ENCODE assay signal across 19 cellular contexts in the genomic region with DNA sequence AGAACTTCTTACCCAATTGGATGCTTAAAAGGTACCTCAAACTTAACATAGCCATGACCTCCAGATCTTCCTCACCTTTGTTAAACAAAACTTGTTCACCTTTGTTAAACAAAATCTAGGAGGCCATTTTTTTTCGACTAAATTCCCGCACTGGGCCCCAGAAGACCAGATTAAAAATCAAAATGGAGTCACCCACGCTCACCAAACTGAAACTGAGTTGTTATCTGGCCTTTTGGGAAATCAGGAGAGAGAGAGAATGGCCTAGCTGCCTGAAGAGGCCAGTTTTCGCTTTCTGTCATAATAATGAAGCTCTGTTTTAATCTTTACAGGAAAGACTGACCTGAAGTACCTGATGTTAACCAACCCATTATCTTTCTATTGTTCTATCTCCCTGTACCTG.
DNase-seq lines count a peak whose midpoint lies in the region; ATAC-seq and TF ChIP-seq lines count a peak whose summit lies in the region.
"Had no signal": no experiment of that assay in that cellular context is flagged by ENCODE, and none has a peak within 500 bp of the region (broad histone marks: within the 10 kb centered on the region; RNA-seq: fewer than 3 reads in every experiment).

No MANE protein-coding gene starts in this region.

- no peaks in the 10 kb centered on the region for H3K27me3 Mint-ChIP-seq in T-helper 1 cell treated with Interleukin-12 subunit alpha and Interleukin-12 subunit beta and Interleukin-4 antibody, amounts not matched to agents 30 μg/mL and 1 μg/mL, for 36 hours (ENCODE audit: low read depth)
- H3K27me3 Mint-ChIP-seq in activated T-helper 1 cell treated with anti-CD3 and anti-CD28 coated beads, Interleukin-12 subunit alpha, Interleukin-12 subunit beta, Interleukin-2, Interleukin-4 antibody, amounts not matched to agents 30 ng/mL and 10 ng/mL and 1 ng/mL, durations not matched to agents 14 hours and 24 hours and 36 hours (ENCODE audit: insufficient read depth) = no peaks in the 10 kb centered on the region
- H3K27me3 Mint-ChIP-seq in naive thymus-derived CD4-positive, alpha-beta T cell = no peaks in the 10 kb centered on the region
- no peaks in the 10 kb centered on the region for H3K27me3 Mint-ChIP-seq in type B pancreatic cell
- H3K27me3 Mint-ChIP-seq: activated B cell treated with CpG ODN at 0.5 μM for 24 hours had no signal

- ATAC-seq in DND-41 (ENCODE audit: insufficient read depth, low read depth) (no peak), HG02938 (IDR thresholded peaks at IDR 0.05; ENCODE audit: unreplicated experiment) (no peak)
- ATAC-seq in naive thymus-derived CD4-positive, alpha-beta T cell = no peak

- DNase-seq in T-helper 1 cell = no peak
- no peak for DNase-seq in DND-41
- no peak for DNase-seq in activated T-helper 1 cell treated with anti-CD3 and anti-CD28 coated beads, Interleukin-12 subunit alpha, Interleukin-12 subunit beta, Interleukin-2, Interleukin-4 antibody, amounts not matched to agents 30 ng/mL and 10 ng/mL and 1 ng/mL, durations not matched to agents 14 hours and 24 hours and 36 hours (ENCODE audit: low spot score)
- DNase-seq in naive thymus-derived CD4-positive, alpha-beta T cell = no peak
- no peak for DNase-seq in amniotic stem cell (lab: John Stamatoyannopoulos, UW)
- DNase-seq in type B pancreatic cell (ENCODE audit: extremely low spot score, unreplicated experiment) = no peak
- DNase-seq: 8988T, activated B cell treated with CpG ODN at 0.5 μM for 24 hours, aorta, IMR-90, NCI-H1092, NCI-H748 treated with DMSO at 0.1 percent for 48 hours, RPMI8226, SW 1271, tibial artery had no signal

- no peaks in the 10 kb centered on the region for H4K20me1 ChIP-seq in DND-41 (ENCODE audit: insufficient read depth, low read length)

- H3K4me3 Mint-ChIP-seq in T-helper 1 cell treated with Interleukin-12 subunit alpha and Interleukin-12 subunit beta and Interleukin-4 antibody, amounts not matched to agents 30 μg/mL and 1 μg/mL, for 36 hours = no peak overlapping the region
- H3K4me3 Mint-ChIP-seq in activated T-helper 1 cell treated with anti-CD3 and anti-CD28 coated beads, Interleukin-12 subunit alpha, Interleukin-12 subunit beta, Interleukin-2, Interleukin-4 antibody, amounts not matched to agents 30 ng/mL and 10 ng/mL and 1 ng/mL, durations not matched to agents 14 hours and 24 hours and 36 hours = no peak overlapping the region
- H3K4me3 Mint-ChIP-seq in naive thymus-derived CD4-positive, alpha-beta T cell = peak overlapping the region in 6 of 10 donors; percentile 7 to 63 (median 34)
- H3K4me3 Mint-ChIP-seq in type B pancreatic cell = no peak overlapping the region
- H3K4me3 Mint-ChIP-seq: activated B cell treated with CpG ODN at 0.5 μM for 24 hours had no signal

- no peaks in the 10 kb centered on the region for H3K9me3 ChIP-seq in DND-41 (ENCODE audit: insufficient read depth, low read length, severe bottlenecking)
- no peaks in the 10 kb centered on the region for H3K9me3 ChIP-seq in naive thymus-derived CD4-positive, alpha-beta T cell (ENCODE audit: control insufficient read depth in 2 of 3, low read length in 3 of 3)
- H3K9me3 ChIP-seq: prostate gland, tibial artery had no signal

- H3K27me3 ChIP-seq in DND-41 (ENCODE audit: insufficient read depth, low read length, poor library complexity) = no peaks in the 10 kb centered on the region
- H3K27me3 ChIP-seq in naive thymus-derived CD4-positive, alpha-beta T cell (ENCODE audit: control insufficient read depth in 2 of 2, insufficient read depth in 2 of 2, low read length in 2 of 2) = no peaks in the 10 kb centered on the region
- H3K27me3 ChIP-seq: tibial artery had no signal

- intact Hi-C loops in activated T-helper 1 cell treated with anti-CD3 and anti-CD28 coated beads, Interleukin-12 subunit alpha, Interleukin-12 subunit beta, Interleukin-2, Interleukin-4 antibody, amounts not matched to agents 30 ng/mL and 10 ng/mL and 1 ng/mL, durations not matched to agents 14 hours and 24 hours and 36 hours (cut with micrococcal nuclease) = loop anchor here (1.0 to 10.0 kb wide), 8 partner anchors 15 to 397 kb away; no protein-coding TSS in a partner anchor
- intact Hi-C loops in naive thymus-derived CD4-positive, alpha-beta T cell (cut with micrococcal nuclease) = loop anchor here (1.0 to 10.0 kb wide), 10 partner anchors 15 to 397 kb away; no protein-coding TSS in a partner anchor

- H3K4me1 ChIP-seq in DND-41 (ENCODE audit: insufficient read depth, low read length) = peaks cover 10% of the 10 kb centered on the region
- peaks cover 19 to 59% of the 10 kb centered on the region in 2 donors for H3K4me1 ChIP-seq in naive thymus-derived CD4-positive, alpha-beta T cell (ENCODE audit: control insufficient read depth in 2 of 2, insufficient read depth in 2 of 2, low read length in 2 of 2)
- H3K4me1 ChIP-seq: prostate gland, tibial artery had no signal

- no peak for TF ChIP-seq CTCF in DND-41 (IDR thresholded peaks at IDR 0.05; ENCODE audit: borderline replicate concordance, extremely low read depth, low read length, poor library complexity, severe bottlenecking)
- TF ChIP-seq CTCF in type B pancreatic cell (conservative IDR thresholded peaks at IDR 0.05) = no peak

- H3K27ac ChIP-seq in DND-41 (ENCODE audit: low read length) = peak overlapping the region; percentile 54
- peak overlapping the region; percentile 64 for H3K27ac ChIP-seq in naive thymus-derived CD4-positive, alpha-beta T cell (ENCODE audit: low read depth, low read length)
- H3K27ac ChIP-seq: C4-2B, prostate gland, tibial artery had no signal

- H3K36me3 Mint-ChIP-seq in T-helper 1 cell treated with Interleukin-12 subunit alpha and Interleukin-12 subunit beta and Interleukin-4 antibody, amounts not matched to agents 30 μg/mL and 1 μg/mL, for 36 hours (ENCODE audit: low read depth) = peaks cover 42% of the 10 kb centered on the region
- H3K36me3 Mint-ChIP-seq in activated T-helper 1 cell treated with anti-CD3 and anti-CD28 coated beads, Interleukin-12 subunit alpha, Interleukin-12 subunit beta, Interleukin-2, Interleukin-4 antibody, amounts not matched to agents 30 ng/mL and 10 ng/mL and 1 ng/mL, durations not matched to agents 14 hours and 24 hours and 36 hours (ENCODE audit: low read depth) = peaks cover 40% of the 10 kb centered on the region
- peaks cover 29 to 48% (median 42%) of the 10 kb centered on the region in 5 donors for H3K36me3 Mint-ChIP-seq in naive thymus-derived CD4-positive, alpha-beta T cell
- no peaks in the 10 kb centered on the region for H3K36me3 Mint-ChIP-seq in type B pancreatic cell

- no peak overlapping the region for H3K9ac ChIP-seq in DND-41 (ENCODE audit: low read depth, low read length)

- POLR2A ChIA-PET in naive thymus-derived CD4-positive, alpha-beta T cell (lab: Charles Lee) = interaction anchor here (0.7 to 1.5 kb wide), 5 partner anchors 26 to 137 kb away, joined by 3 to 6 read pairs (median 4); no protein-coding TSS in a partner anchor

- CTCF ChIA-PET in naive thymus-derived CD4-positive, alpha-beta T cell (lab: Charles Lee) = interaction anchor here (0.5 to 6.3 kb wide), 7 partner anchors 15 to 134 kb away, joined by 3 to 37 read pairs (median 5); no protein-coding TSS in a partner anchor

- H3K27ac Mint-ChIP-seq in T-helper 1 cell treated with Interleukin-12 subunit alpha and Interleukin-12 subunit beta and Interleukin-4 antibody, amounts not matched to agents 30 μg/mL and 1 μg/mL, for 36 hours = peak overlapping the region; percentile 58
- peak overlapping the region; percentile 76 for H3K27ac Mint-ChIP-seq in activated T-helper 1 cell treated with anti-CD3 and anti-CD28 coated beads, Interleukin-12 subunit alpha, Interleukin-12 subunit beta, Interleukin-2, Interleukin-4 antibody, amounts not matched to agents 30 ng/mL and 10 ng/mL and 1 ng/mL, durations not matched to agents 14 hours and 24 hours and 36 hours
- peak overlapping the region; percentile 66 to 94 (median 83) for H3K27ac Mint-ChIP-seq in naive thymus-derived CD4-positive, alpha-beta T cell
- H3K27ac Mint-ChIP-seq in type B pancreatic cell = no peak overlapping the region
- H3K27ac Mint-ChIP-seq: activated B cell treated with CpG ODN at 0.5 μM for 24 hours had no signal

- H3K4me2 ChIP-seq in DND-41 (ENCODE audit: insufficient read depth, low read length) = no peak overlapping the region

- H3K4me1 Mint-ChIP-seq in T-helper 1 cell treated with Interleukin-12 subunit alpha and Interleukin-12 subunit beta and Interleukin-4 antibody, amounts not matched to agents 30 μg/mL and 1 μg/mL, for 36 hours (ENCODE audit: low read depth) = peaks cover 43% of the 10 kb centered on the region
- peaks cover 56% of the 10 kb centered on the region for H3K4me1 Mint-ChIP-seq in activated T-helper 1 cell treated with anti-CD3 and anti-CD28 coated beads, Interleukin-12 subunit alpha, Interleukin-12 subunit beta, Interleukin-2, Interleukin-4 antibody, amounts not matched to agents 30 ng/mL and 10 ng/mL and 1 ng/mL, durations not matched to agents 14 hours and 24 hours and 36 hours (ENCODE audit: low read depth)
- H3K4me1 Mint-ChIP-seq in naive thymus-derived CD4-positive, alpha-beta T cell = peaks cover 61 to 88% (median 78%) of the 10 kb centered on the region in 7 donors
- no peaks in the 10 kb centered on the region for H3K4me1 Mint-ChIP-seq in type B pancreatic cell (ENCODE audit: unreplicated experiment)

- no peaks in the 10 kb centered on the region for H3K9me3 Mint-ChIP-seq in T-helper 1 cell treated with Interleukin-12 subunit alpha and Interleukin-12 subunit beta and Interleukin-4 antibody, amounts not matched to agents 30 μg/mL and 1 μg/mL, for 36 hours
- H3K9me3 Mint-ChIP-seq in activated T-helper 1 cell treated with anti-CD3 and anti-CD28 coated beads, Interleukin-12 subunit alpha, Interleukin-12 subunit beta, Interleukin-2, Interleukin-4 antibody, amounts not matched to agents 30 ng/mL and 10 ng/mL and 1 ng/mL, durations not matched to agents 14 hours and 24 hours and 36 hours = no peaks in the 10 kb centered on the region
- peaks cover 0 to 2% (median 0%) of the 10 kb centered on the region in 11 donors for H3K9me3 Mint-ChIP-seq in naive thymus-derived CD4-positive, alpha-beta T cell
- H3K9me3 Mint-ChIP-seq in type B pancreatic cell = no peaks in the 10 kb centered on the region
- H3K9me3 Mint-ChIP-seq: activated B cell treated with CpG ODN at 0.5 μM for 24 hours had no signal

- H3K36me3 ChIP-seq in DND-41 (ENCODE audit: insufficient read depth, low read length) = no peaks in the 10 kb centered on the region; the same call in 1 of the 2 replicates
- H3K36me3 ChIP-seq in naive thymus-derived CD4-positive, alpha-beta T cell (ENCODE audit: control insufficient read depth in 2 of 3, insufficient read depth in 3 of 3, low read length in 3 of 3) = peaks cover 22 to 44% (median 29%) of the 10 kb centered on the region in 3 experiments
- H3K36me3 ChIP-seq: prostate gland, tibial artery had no signal

- H3K79me2 ChIP-seq in DND-41 (ENCODE audit: insufficient read depth, low read length) = no peaks in the 10 kb centered on the region

- H3K4me3 ChIP-seq in DND-41 (ENCODE audit: low read depth in 1 of 2, low read length in 2 of 2) = no peak overlapping the region
- H3K4me3 ChIP-seq in naive thymus-derived CD4-positive, alpha-beta T cell (ENCODE audit: low read length) = no peak overlapping the region
- H3K4me3 ChIP-seq: prostate gland, tibial artery had no signal

- H2AFZ ChIP-seq in DND-41 (ENCODE audit: low read depth, low read length) = peak overlapping the region; percentile 53; the same call in 1 of the 2 replicates

Comparison
In these comparisons a context has a peak if more than half of its experiments do, and no peak if none do; other contexts are left out.
1. H3K4me3 Mint-ChIP-seq: peak in naive thymus-derived CD4-positive, alpha-beta T cell (6 of 10); none in T-helper 1 cell treated with Interleukin-12 subunit alpha and Interleukin-12 subunit beta and Interleukin-4 antibody, amounts not matched to agents 30 μg/mL and 1 μg/mL, for 36 hours (single experiment), activated T-helper 1 cell treated with anti-CD3 and anti-CD28 coated beads, Interleukin-12 subunit alpha, Interleukin-12 subunit beta, Interleukin-2, Interleukin-4 antibody, amounts not matched to agents 30 ng/mL and 10 ng/mL and 1 ng/mL, durations not matched to agents 14 hours and 24 hours and 36 hours (single experiment) and type B pancreatic cell (single experiment).